1 cellular context compared by ENCODE assay signal in the genomic region with DNA sequence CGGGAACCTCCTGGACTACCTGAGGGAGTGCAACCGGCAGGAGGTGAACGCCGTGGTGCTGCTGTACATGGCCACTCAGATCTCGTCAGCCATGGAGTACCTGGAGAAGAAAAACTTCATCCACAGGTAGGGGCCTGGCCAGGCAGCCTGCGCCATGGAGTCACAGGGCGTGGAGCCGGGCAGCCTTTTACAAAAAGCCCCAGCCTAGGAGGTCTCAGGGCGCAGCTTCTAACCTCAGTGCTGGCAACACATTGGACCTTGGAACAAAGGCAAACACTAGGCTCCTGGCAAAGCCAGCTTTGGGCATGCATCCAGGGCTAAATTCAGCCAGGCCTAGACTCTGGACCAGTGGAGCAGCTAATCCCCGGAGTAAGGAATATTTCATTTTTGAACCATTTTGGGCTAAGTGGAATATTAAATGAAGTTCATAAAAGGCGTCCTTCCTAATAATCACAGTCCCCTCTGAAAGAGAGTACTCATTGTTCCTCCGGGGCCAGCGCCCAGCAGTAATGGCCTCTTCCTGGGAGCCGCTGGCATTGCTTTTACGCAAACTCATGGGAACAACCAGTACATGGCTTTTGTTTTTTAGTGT.
TF ChIP-seq lines count a peak whose summit lies in the region.

No MANE protein-coding gene starts in this region.

TF ChIP-seq in HepG2, 621 proteins besides CTCF, POLR2A, EP300 and RAD21 (continues in another document):
- TF ChIP-seq MTF2 (CRISPR knock-in tag; IDR thresholded peaks at IDR 0.05; ENCODE audit: borderline replicate concordance) (no peak), NFIB (CRISPR knock-in tag; IDR thresholded peaks at IDR 0.05; ENCODE audit: borderline replicate concordance) (no peak), ZNF501 (CRISPR knock-in tag; IDR thresholded peaks at IDR 0.05) (no peak), ZNF276 (CRISPR knock-in tag; IDR thresholded peaks at IDR 0.05; ENCODE audit: low read depth) (no peak), SP140L (CRISPR knock-in tag; IDR thresholded peaks at IDR 0.05; ENCODE audit: borderline replicate concordance) (no peak), SP1 (IDR thresholded peaks at IDR 0.05) (no peak), SP1 (CRISPR knock-in tag; IDR thresholded peaks at IDR 0.05) (no peak; the same call in 1 of the 2 replicates), ZFP36 (IDR thresholded peaks at IDR 0.05; ENCODE audit: borderline replicate concordance, low read depth, low read length, partially characterized antibody) (no peak), TBL1XR1 (IDR thresholded peaks at IDR 0.05; ENCODE audit: borderline replicate concordance, low read length, partially characterized antibody) (no peak), RBAK (CRISPR knock-in tag; IDR thresholded peaks at IDR 0.05) (no peak), HIC2 (CRISPR knock-in tag; IDR thresholded peaks at IDR 0.05; ENCODE audit: low read depth) (peak; percentile 85), TSC22D2 (CRISPR knock-in tag; IDR thresholded peaks at IDR 0.05; ENCODE audit: borderline replicate concordance) (no peak), ATF6 (CRISPR knock-in tag; conservative IDR thresholded peaks at IDR 0.05) (no peak), ZNF768 (CRISPR knock-in tag; IDR thresholded peaks at IDR 0.05) (no peak), SATB2 (CRISPR knock-in tag; IDR thresholded peaks at IDR 0.05) (no peak), FOXK2 (IDR thresholded peaks at IDR 0.05) (no peak), ZNF652 (CRISPR knock-in tag; IDR thresholded peaks at IDR 0.05; ENCODE audit: borderline replicate concordance, low read depth) (no peak), RFXANK (CRISPR knock-in tag; IDR thresholded peaks at IDR 0.05) (no peak), SAP130 (CRISPR knock-in tag; IDR thresholded peaks at IDR 0.05; ENCODE audit: low read depth) (peak; percentile 22; the same call in 1 of the 2 replicates), THAP7 (CRISPR knock-in tag; IDR thresholded peaks at IDR 0.05) (no peak), ZNF598 (CRISPR knock-in tag; IDR thresholded peaks at IDR 0.05; ENCODE audit: borderline replicate concordance) (0 out of 2 replicates have a peak, but pooled peaks have one; percentile 67), NR3C1 (CRISPR knock-in tag; IDR thresholded peaks at IDR 0.05) (no peak), ZNF563 (CRISPR knock-in tag; IDR thresholded peaks at IDR 0.05) (no peak), PAX8 (CRISPR knock-in tag; IDR thresholded peaks at IDR 0.05; ENCODE audit: borderline replicate concordance) (no peak), ZNF431 (CRISPR knock-in tag; IDR thresholded peaks at IDR 0.05; ENCODE audit: borderline replicate concordance, low read depth) (no peak), STAT5B (CRISPR knock-in tag; IDR thresholded peaks at IDR 0.05) (no peak), ERF (CRISPR knock-in tag; IDR thresholded peaks at IDR 0.05) (no peak), RARG (CRISPR knock-in tag; IDR thresholded peaks at IDR 0.05; ENCODE audit: low read depth) (no peak), ZSCAN12 (CRISPR knock-in tag; IDR thresholded peaks at IDR 0.05) (no peak), TBX2 (CRISPR knock-in tag; IDR thresholded peaks at IDR 0.05; ENCODE audit: borderline replicate concordance) (no peak), GATAD2A (CRISPR knock-in tag; IDR thresholded peaks at IDR 0.05) (peak; percentile 66), SMAD9 (CRISPR knock-in tag; IDR thresholded peaks at IDR 0.05) (no peak), ZNF543 (CRISPR knock-in tag; IDR thresholded peaks at IDR 0.05) (no peak), ZNF160 (CRISPR knock-in tag; IDR thresholded peaks at IDR 0.05) (no peak), ZNF281 (CRISPR knock-in tag; IDR thresholded peaks at IDR 0.05; ENCODE audit: borderline replicate concordance) (no peak)
- TF ChIP-seq, protein P1, sequence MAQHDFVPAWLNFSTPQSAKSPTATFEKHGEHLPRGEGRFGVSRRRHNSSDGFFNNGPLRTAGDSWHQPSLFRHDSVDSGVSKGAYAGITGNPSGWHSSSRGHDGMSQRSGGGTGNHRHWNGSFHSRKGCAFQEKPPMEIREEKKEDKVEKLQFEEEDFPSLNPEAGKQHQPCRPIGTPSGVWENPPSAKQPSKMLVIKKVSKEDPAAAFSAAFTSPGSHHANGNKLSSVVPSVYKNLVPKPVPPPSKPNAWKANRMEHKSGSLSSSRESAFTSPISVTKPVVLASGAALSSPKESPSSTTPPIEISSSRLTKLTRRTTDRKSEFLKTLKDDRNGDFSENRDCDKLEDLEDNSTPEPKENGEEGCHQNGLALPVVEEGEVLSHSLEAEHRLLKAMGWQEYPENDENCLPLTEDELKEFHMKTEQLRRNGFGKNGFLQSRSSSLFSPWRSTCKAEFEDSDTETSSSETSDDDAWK (CRISPR knock-in tag; IDR thresholded peaks at IDR 0.05): no peak
- TF ChIP-seq, protein P2, sequence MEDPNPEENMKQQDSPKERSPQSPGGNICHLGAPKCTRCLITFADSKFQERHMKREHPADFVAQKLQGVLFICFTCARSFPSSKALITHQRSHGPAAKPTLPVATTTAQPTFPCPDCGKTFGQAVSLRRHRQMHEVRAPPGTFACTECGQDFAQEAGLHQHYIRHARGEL (CRISPR knock-in tag; IDR thresholded peaks at IDR 0.05): no peak
- TF ChIP-seq, protein P3, sequence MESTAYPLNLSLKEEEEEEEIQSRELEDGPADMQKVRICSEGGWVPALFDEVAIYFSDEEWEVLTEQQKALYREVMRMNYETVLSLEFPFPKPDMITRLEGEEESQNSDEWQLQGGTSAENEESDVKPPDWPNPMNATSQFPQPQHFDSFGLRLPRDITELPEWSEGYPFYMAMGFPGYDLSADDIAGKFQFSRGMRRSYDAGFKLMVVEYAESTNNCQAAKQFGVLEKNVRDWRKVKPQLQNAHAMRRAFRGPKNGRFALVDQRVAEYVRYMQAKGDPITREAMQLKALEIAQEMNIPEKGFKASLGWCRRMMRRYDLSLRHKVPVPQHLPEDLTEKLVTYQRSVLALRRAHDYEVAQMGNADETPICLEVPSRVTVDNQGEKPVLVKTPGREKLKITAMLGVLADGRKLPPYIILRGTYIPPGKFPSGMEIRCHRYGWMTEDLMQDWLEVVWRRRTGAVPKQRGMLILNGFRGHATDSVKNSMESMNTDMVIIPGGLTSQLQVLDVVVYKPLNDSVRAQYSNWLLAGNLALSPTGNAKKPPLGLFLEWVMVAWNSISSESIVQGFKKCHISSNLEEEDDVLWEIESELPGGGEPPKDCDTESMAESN (CRISPR knock-in tag; conservative IDR thresholded peaks at IDR 0.05): no peak
- TF ChIP-seq, protein P4, sequence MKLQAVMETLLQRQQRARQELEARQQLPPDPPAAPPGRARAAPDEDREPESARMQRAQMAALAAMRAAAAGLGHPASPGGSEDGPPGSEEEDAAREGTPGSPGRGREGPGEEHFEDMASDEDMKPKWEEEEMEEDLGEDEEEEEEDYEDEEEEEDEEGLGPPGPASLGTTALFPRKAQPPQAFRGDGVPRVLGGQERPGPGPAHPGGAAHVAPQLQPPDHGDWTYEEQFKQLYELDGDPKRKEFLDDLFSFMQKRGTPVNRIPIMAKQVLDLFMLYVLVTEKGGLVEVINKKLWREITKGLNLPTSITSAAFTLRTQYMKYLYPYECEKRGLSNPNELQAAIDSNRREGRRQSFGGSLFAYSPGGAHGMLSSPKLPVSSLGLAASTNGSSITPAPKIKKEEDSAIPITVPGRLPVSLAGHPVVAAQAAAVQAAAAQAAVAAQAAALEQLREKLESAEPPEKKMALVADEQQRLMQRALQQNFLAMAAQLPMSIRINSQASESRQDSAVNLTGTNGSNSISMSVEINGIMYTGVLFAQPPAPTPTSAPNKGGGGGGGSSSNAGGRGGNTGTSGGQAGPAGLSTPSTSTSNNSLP (IDR thresholded peaks at IDR 0.05; ENCODE audit: low read depth, low read length): no peak
- TF ChIP-seq, protein P5, sequence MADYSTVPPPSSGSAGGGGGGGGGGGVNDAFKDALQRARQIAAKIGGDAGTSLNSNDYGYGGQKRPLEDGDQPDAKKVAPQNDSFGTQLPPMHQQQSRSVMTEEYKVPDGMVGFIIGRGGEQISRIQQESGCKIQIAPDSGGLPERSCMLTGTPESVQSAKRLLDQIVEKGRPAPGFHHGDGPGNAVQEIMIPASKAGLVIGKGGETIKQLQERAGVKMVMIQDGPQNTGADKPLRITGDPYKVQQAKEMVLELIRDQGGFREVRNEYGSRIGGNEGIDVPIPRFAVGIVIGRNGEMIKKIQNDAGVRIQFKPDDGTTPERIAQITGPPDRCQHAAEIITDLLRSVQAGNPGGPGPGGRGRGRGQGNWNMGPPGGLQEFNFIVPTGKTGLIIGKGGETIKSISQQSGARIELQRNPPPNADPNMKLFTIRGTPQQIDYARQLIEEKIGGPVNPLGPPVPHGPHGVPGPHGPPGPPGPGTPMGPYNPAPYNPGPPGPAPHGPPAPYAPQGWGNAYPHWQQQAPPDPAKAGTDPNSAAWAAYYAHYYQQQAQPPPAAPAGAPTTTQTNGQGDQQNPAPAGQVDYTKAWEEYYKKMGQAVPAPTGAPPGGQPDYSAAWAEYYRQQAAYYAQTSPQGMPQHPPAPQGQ (CRISPR knock-in tag; IDR thresholded peaks at IDR 0.05; ENCODE audit: borderline replicate concordance): no peak
- TF ChIP-seq, protein P6, sequence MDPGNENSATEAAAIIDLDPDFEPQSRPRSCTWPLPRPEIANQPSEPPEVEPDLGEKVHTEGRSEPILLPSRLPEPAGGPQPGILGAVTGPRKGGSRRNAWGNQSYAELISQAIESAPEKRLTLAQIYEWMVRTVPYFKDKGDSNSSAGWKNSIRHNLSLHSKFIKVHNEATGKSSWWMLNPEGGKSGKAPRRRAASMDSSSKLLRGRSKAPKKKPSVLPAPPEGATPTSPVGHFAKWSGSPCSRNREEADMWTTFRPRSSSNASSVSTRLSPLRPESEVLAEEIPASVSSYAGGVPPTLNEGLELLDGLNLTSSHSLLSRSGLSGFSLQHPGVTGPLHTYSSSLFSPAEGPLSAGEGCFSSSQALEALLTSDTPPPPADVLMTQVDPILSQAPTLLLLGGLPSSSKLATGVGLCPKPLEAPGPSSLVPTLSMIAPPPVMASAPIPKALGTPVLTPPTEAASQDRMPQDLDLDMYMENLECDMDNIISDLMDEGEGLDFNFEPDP (CRISPR knock-in tag; conservative IDR thresholded peaks at IDR 0.05): no peak
